Comparison of ENCODE assay signal across 5 cellular contexts in genomic region chr6:12149944-12150510, GRCh38.
"Had no signal": no experiment of that assay in that cellular context is flagged by ENCODE, and none has a peak within 500 bp of the region (broad histone marks: within the 10 kb centered on the region; RNA-seq: fewer than 3 reads in every experiment).

No MANE protein-coding gene starts in this region.

- ATAC-seq: activated T-helper 17 cell treated with anti-CD3 and anti-CD28 coated beads, Interleukin-2, amount 50 U/mL, for 72 hours had no signal

- H3K27me3 ChIP-seq: sigmoid colon had no signal

- DNase-seq: activated CD4-positive, alpha-beta T cell treated with anti-CD3 and anti-CD28 coated beads for 1 hour; sigmoid colon; stimulated activated CD4-positive, alpha-beta T cell treated with anti-CD3 and anti-CD28 coated beads, Interleukin-2, amount 100 ng/mL, for 48 hours; SW 1271 had no signal

- H3K36me3 ChIP-seq: sigmoid colon had no signal

- H3K4me3 ChIP-seq: sigmoid colon had no signal

- H3K9me3 ChIP-seq: sigmoid colon had no signal
